19 cellular contexts compared by ENCODE assay signal in genomic region chr14:74875204-74875603, GRCh38. TPM values are rescaled to one million over a fixed set of nuclear protein-coding genes. Genes with fewer than 3 reads are reported as not detected.
"Had no signal": no experiment of that assay in that cellular context is flagged by ENCODE, and none has a peak within 500 bp of the region (broad histone marks: within the 10 kb centered on the region; RNA-seq: fewer than 3 reads in every experiment).

No MANE protein-coding gene starts in this region.

- H3K36me3 Mint-ChIP-seq: activated naive CD4-positive, alpha-beta T cell treated with anti-CD3 and anti-CD28 coated beads, Interleukin-2, amount 10 ng/mL, durations not matched to agents 7 days and 5 days; brain had no signal

- H3K36me3 ChIP-seq: colonic mucosa, esophagus squamous epithelium, left lung, right atrium auricular region had no signal

- H3K9me3 Mint-ChIP-seq: activated naive CD4-positive, alpha-beta T cell treated with anti-CD3 and anti-CD28 coated beads, Interleukin-2, amount 10 ng/mL, durations not matched to agents 7 days and 5 days; brain; nephron had no signal

- ATAC-seq: left lung had no signal

- DNase-seq: activated T-cell treated with anti-CD3 and anti-CD28 coated beads for 4 hours; central memory CD4-positive, alpha-beta T cell; colonic mucosa; esophagus squamous epithelium; left lung; mammary epithelial cell; mucosa of descending colon; stimulated activated CD4-positive, alpha-beta T cell treated with anti-CD3 and anti-CD28 coated beads, Interleukin-4, amount 100 ng/mL, for 24 hours had no signal

- H3K27ac ChIP-seq: colonic mucosa, esophagus squamous epithelium, hepatocyte, left lung, right atrium auricular region had no signal

- H2AFZ ChIP-seq: hepatocyte had no signal

- H3K27ac Mint-ChIP-seq: activated naive CD4-positive, alpha-beta T cell treated with anti-CD3 and anti-CD28 coated beads, Interleukin-2, amount 10 ng/mL, durations not matched to agents 7 days and 5 days; brain; nephron; progenitor cell of endocrine pancreas had no signal

- H3K4me2 ChIP-seq: hepatocyte had no signal

- H3K79me2 ChIP-seq: hepatocyte had no signal

- H3K4me3 ChIP-seq: colonic mucosa, esophagus squamous epithelium, hepatocyte, left lung, mucosa of descending colon, right atrium auricular region, skin epidermis had no signal

- H3K4me1 ChIP-seq: colonic mucosa, right atrium auricular region had no signal

- H3K4me3 Mint-ChIP-seq: activated naive CD4-positive, alpha-beta T cell treated with anti-CD3 and anti-CD28 coated beads, Interleukin-2, amount 10 ng/mL, durations not matched to agents 7 days and 5 days; brain; nephron had no signal

- H3K27me3 ChIP-seq: colonic mucosa, esophagus squamous epithelium, left lung, right atrium auricular region had no signal

- H3K9me3 ChIP-seq: colonic mucosa, esophagus squamous epithelium, left lung, mucosa of descending colon, right atrium auricular region had no signal

RNA-seq across cellular contexts. Expression of gene PROX2, which starts 0.7 kb away (rescaled TPM):
- total RNA-seq: colonic mucosa, endothelial cell of umbilical vein, esophagus squamous epithelium, fibroblast of villous mesenchyme, glomerular endothelial cell, hepatocyte, mammary epithelial cell, progenitor cell of endocrine pancreas, right atrium auricular region had no signal
- polyA plus RNA-seq: hepatocyte, keratinocyte, mammary epithelial cell had no signal
